In the genomic region with DNA sequence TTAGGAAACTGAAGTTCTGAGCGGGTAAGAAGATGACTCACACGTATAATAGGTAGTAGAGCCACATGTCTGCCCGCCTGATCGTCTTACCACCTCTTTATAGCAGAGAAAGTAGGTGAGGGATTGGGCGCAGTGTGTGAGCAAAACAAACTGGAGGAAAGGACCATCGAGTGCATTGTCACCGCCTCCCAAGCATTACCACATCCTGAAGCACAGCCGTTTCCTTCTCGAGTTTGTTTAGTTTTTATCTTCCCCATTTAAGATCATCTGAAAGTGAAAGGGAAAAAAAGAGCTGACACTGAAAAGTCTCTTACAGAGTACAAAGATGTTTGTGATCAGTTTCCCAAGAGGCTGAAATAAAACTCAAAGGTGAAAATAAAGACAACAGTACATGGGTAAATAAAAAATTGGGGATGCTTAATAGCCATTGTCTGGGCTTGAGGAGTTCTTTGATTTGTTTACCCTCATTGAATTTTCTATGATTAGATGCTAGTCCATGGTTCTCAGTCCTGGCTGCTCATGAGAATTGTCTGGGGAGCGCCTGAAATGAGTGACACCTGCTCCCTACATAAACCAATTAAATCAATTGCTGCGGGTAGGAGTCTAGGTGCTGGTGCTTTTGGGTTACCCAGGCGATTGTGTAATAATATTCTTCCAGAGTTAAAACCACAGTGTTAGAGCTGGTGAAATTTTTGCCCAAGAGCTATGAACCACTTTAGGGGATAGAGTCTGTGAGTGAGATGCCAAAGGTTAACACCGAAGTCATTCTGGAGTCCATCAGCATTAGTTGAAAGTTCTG, we compare ENCODE assay signal across 8 cellular contexts. TPM values are rescaled to one million over a fixed set of nuclear protein-coding genes. Genes with fewer than 3 reads are reported as not detected.
A peak's percentile ranks its signal among the peaks of the same experiment; 100 is the strongest.
DNase-seq lines count a peak whose midpoint lies in the region; ATAC-seq and TF ChIP-seq lines count a peak whose summit lies in the region.

No MANE protein-coding gene starts in this region.

- no peaks in the 10 kb centered on the region for H4K20me1 ChIP-seq in GM23338 (replicated peaks; ENCODE audit: insufficient read depth)

- peaks cover 14% of the 10 kb centered on the region for H3K36me3 Mint-ChIP-seq in activated CD8-positive, alpha-beta memory T cell treated with anti-CD3 and anti-CD28 coated beads, Interleukin-2, amount 10 ng/mL, durations not matched to agents 7 days and 5 days
- peaks cover 6% of the 10 kb centered on the region; the same call in 2 of the 3 replicates for H3K36me3 Mint-ChIP-seq in GM23338 (ENCODE audit: low read depth)

- TF ChIP-seq CTCF in GM23338 (conservative IDR thresholded peaks at IDR 0.05; ENCODE audit: low read depth in 2 of 2) = no peak

- H3K9me2 ChIP-seq in GM23338 (ENCODE audit: insufficient read depth) = no peaks in the 10 kb centered on the region

- CTCF ChIA-PET in activated CD8-positive, alpha-beta memory T cell treated with anti-CD3 and anti-CD28 coated beads, Interleukin-2, amount 10 ng/mL, durations not matched to agents 7 days and 5 days (lab: Charles Lee) = interaction anchor here (0.8 to 1.5 kb wide), 3 partner anchors 9 to 19 kb away, joined by 5 to 6 read pairs (median 5); no protein-coding TSS in a partner anchor

- DNase-seq in NCI-H510A (lab: John Stamatoyannopoulos, UW) = peak; percentile 56
- peak; percentile 88 for DNase-seq in activated CD8-positive, alpha-beta memory T cell treated with anti-CD3 and anti-CD28 coated beads, Interleukin-2, amount 10 ng/mL, durations not matched to agents 7 days and 5 days
- peak in 1 of 3 donors; percentile 57 for DNase-seq in right cardiac atrium
- DNase-seq in stimulated activated CD8-positive, alpha-beta memory T cell treated with anti-CD3 and anti-CD28 coated beads, Interleukin-7, amount 100 ng/mL, for 1 hour (ENCODE audit: low read depth in 2 of 2) = peak; percentile 27 to 39
- no peak for DNase-seq in cortex of kidney (lab: John Stamatoyannopoulos, UW)
- no peak for DNase-seq in GM23338 (ENCODE audit: low spot score)

- no peak overlapping the region for H2AFZ ChIP-seq in GM23338

- H3K4me3 ChIP-seq in right cardiac atrium (ENCODE audit: low read length) (no peak overlapping the region), GM23338 (no peak overlapping the region)

- ATAC-seq in GM19035 (IDR thresholded peaks at IDR 0.05; ENCODE audit: unreplicated experiment) = peak; percentile 93
- peak; percentile 86 for ATAC-seq in HG03064 (IDR thresholded peaks at IDR 0.05; ENCODE audit: low read depth, unreplicated experiment)
- ATAC-seq in activated CD8-positive, alpha-beta memory T cell treated with anti-CD3 and anti-CD28 coated beads, Interleukin-2, amount 10 ng/mL, durations not matched to agents 7 days and 5 days = peak; percentile 97
- ATAC-seq in right cardiac atrium = peak; percentile 63 to 75
- ATAC-seq in GM23338 = no peak

- H3K4me2 ChIP-seq in GM23338 = no peak overlapping the region

- H3K27ac Mint-ChIP-seq in activated CD8-positive, alpha-beta memory T cell treated with anti-CD3 and anti-CD28 coated beads, Interleukin-2, amount 10 ng/mL, durations not matched to agents 7 days and 5 days = peak overlapping the region; percentile 97
- no peak overlapping the region for H3K27ac Mint-ChIP-seq in GM23338

- H3K9me3 ChIP-seq in right cardiac atrium (ENCODE audit: control insufficient read depth, low read length) = no peaks in the 10 kb centered on the region

- no peaks in the 10 kb centered on the region for H3K27me3 Mint-ChIP-seq in activated CD8-positive, alpha-beta memory T cell treated with anti-CD3 and anti-CD28 coated beads, Interleukin-2, amount 10 ng/mL, durations not matched to agents 7 days and 5 days
- no peaks in the 10 kb centered on the region for H3K27me3 Mint-ChIP-seq in GM23338 (ENCODE audit: insufficient read depth, low read depth, poor library complexity)

- H3K79me2 ChIP-seq in GM23338 (replicated peaks; ENCODE audit: insufficient read depth) = peaks cover 55% of the 10 kb centered on the region

- H3K9me3 Mint-ChIP-seq in activated CD8-positive, alpha-beta memory T cell treated with anti-CD3 and anti-CD28 coated beads, Interleukin-2, amount 10 ng/mL, durations not matched to agents 7 days and 5 days (ENCODE audit: low read depth) = no peaks in the 10 kb centered on the region
- no peaks in the 10 kb centered on the region for H3K9me3 Mint-ChIP-seq in GM23338

- peaks cover 61% of the 10 kb centered on the region for H3K4me1 Mint-ChIP-seq in activated CD8-positive, alpha-beta memory T cell treated with anti-CD3 and anti-CD28 coated beads, Interleukin-2, amount 10 ng/mL, durations not matched to agents 7 days and 5 days
- H3K4me1 Mint-ChIP-seq in GM23338 = peaks cover 29% of the 10 kb centered on the region

- H3K27ac ChIP-seq in right cardiac atrium (ENCODE audit: low read length) (peak overlapping the region; percentile 12), GM23338 (ENCODE audit: low read depth) (no peak overlapping the region)

- H3K4me1 ChIP-seq in right cardiac atrium (ENCODE audit: control insufficient read depth, insufficient read depth, low read length) (no peaks in the 10 kb centered on the region), GM23338 (ENCODE audit: insufficient read depth) (peaks cover 11% of the 10 kb centered on the region; the same call in 1 of the 2 replicates)

- 62% methylated on average over 13 of the region's 13 CpGs for WGBS in right cardiac atrium

- H3K36me3 ChIP-seq in GM23338 (ENCODE audit: insufficient read depth) = no peaks in the 10 kb centered on the region

- no peaks in the 10 kb centered on the region for H3F3A ChIP-seq in GM23338 (replicated peaks; ENCODE audit: low read depth)

- H3K4me3 Mint-ChIP-seq in activated CD8-positive, alpha-beta memory T cell treated with anti-CD3 and anti-CD28 coated beads, Interleukin-2, amount 10 ng/mL, durations not matched to agents 7 days and 5 days = peak overlapping the region; percentile 72
- H3K4me3 Mint-ChIP-seq in GM23338 = no peak overlapping the region

- intact Hi-C loops in right cardiac atrium (cut with DNase I) = no loop called here

- no peaks in the 10 kb centered on the region for H3K27me3 ChIP-seq in right cardiac atrium (ENCODE audit: control insufficient read depth, insufficient read depth)
- H3K27me3 ChIP-seq in GM23338 (ENCODE audit: insufficient read depth) = no peaks in the 10 kb centered on the region

TF ChIP-seq in GM23338, 12 proteins besides CTCF, POLR2A, EP300 and RAD21 (continues in another document):
- no peak for TF ChIP-seq STAT1 (IDR thresholded peaks at IDR 0.05; ENCODE audit: unreplicated experiment)
- TF ChIP-seq EZH2 (IDR thresholded peaks at IDR 0.05; ENCODE audit: low read depth, unreplicated experiment) = no peak
- TF ChIP-seq, protein P1, sequence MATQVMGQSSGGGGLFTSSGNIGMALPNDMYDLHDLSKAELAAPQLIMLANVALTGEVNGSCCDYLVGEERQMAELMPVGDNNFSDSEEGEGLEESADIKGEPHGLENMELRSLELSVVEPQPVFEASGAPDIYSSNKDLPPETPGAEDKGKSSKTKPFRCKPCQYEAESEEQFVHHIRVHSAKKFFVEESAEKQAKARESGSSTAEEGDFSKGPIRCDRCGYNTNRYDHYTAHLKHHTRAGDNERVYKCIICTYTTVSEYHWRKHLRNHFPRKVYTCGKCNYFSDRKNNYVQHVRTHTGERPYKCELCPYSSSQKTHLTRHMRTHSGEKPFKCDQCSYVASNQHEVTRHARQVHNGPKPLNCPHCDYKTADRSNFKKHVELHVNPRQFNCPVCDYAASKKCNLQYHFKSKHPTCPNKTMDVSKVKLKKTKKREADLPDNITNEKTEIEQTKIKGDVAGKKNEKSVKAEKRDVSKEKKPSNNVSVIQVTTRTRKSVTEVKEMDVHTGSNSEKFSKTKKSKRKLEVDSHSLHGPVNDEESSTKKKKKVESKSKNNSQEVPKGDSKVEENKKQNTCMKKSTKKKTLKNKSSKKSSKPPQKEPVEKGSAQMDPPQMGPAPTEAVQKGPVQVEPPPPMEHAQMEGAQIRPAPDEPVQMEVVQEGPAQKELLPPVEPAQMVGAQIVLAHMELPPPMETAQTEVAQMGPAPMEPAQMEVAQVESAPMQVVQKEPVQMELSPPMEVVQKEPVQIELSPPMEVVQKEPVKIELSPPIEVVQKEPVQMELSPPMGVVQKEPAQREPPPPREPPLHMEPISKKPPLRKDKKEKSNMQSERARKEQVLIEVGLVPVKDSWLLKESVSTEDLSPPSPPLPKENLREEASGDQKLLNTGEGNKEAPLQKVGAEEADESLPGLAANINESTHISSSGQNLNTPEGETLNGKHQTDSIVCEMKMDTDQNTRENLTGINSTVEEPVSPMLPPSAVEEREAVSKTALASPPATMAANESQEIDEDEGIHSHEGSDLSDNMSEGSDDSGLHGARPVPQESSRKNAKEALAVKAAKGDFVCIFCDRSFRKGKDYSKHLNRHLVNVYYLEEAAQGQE (IDR thresholded peaks at IDR 0.05; ENCODE audit: unreplicated experiment) = no peak
- TF ChIP-seq JUNB (IDR thresholded peaks at IDR 0.05; ENCODE audit: unreplicated experiment) = no peak
- TF ChIP-seq, protein P2, sequence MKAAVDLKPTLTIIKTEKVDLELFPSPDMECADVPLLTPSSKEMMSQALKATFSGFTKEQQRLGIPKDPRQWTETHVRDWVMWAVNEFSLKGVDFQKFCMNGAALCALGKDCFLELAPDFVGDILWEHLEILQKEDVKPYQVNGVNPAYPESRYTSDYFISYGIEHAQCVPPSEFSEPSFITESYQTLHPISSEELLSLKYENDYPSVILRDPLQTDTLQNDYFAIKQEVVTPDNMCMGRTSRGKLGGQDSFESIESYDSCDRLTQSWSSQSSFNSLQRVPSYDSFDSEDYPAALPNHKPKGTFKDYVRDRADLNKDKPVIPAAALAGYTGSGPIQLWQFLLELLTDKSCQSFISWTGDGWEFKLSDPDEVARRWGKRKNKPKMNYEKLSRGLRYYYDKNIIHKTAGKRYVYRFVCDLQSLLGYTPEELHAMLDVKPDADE (IDR thresholded peaks at IDR 0.05) = no peak
- no peak for TF ChIP-seq CREB1 (CRISPR knock-in tag; IDR thresholded peaks at IDR 0.05; ENCODE audit: low read depth)

RNA-seq across cellular contexts. Expression of a gene that starts 15.0 kb away (rescaled TPM):
- 10 to 100 TPM; 21.2 to 22.6 TPM for total RNA-seq in activated CD8-positive, alpha-beta memory T cell treated with anti-CD3 and anti-CD28 coated beads, Interleukin-2, amount 10 ng/mL, durations not matched to agents 7 days and 5 days
- 10 to 100 TPM; 21.1 to 27.5 (median 25.1) TPM for total RNA-seq in right cardiac atrium
- 8.3 TPM for polyA plus RNA-seq in right cardiac atrium
- total RNA-seq in GM23338 (2014; rRNA removed; shearing (Covaris generic)) = 43.6 and 51.2 TPM in 2 replicates
- polyA plus RNA-seq in GM23338 (2016; fragmentation: Nextera tagmentation; extraction: Ambion mirVana) = 32.6 and 35.7 TPM in 2 replicates

Comparison
In these comparisons a context has a peak if more than half of its experiments do, and no peak if none do; other contexts are left out.
1. DNase-seq: peak in NCI-H510A (single experiment), activated CD8-positive, alpha-beta memory T cell treated with anti-CD3 and anti-CD28 coated beads, Interleukin-2, amount 10 ng/mL, durations not matched to agents 7 days and 5 days (single experiment) and stimulated activated CD8-positive, alpha-beta memory T cell treated with anti-CD3 and anti-CD28 coated beads, Interleukin-7, amount 100 ng/mL, for 1 hour (2 of 2); none in cortex of kidney (single experiment) and GM23338 (single experiment).